In the genomic region with DNA sequence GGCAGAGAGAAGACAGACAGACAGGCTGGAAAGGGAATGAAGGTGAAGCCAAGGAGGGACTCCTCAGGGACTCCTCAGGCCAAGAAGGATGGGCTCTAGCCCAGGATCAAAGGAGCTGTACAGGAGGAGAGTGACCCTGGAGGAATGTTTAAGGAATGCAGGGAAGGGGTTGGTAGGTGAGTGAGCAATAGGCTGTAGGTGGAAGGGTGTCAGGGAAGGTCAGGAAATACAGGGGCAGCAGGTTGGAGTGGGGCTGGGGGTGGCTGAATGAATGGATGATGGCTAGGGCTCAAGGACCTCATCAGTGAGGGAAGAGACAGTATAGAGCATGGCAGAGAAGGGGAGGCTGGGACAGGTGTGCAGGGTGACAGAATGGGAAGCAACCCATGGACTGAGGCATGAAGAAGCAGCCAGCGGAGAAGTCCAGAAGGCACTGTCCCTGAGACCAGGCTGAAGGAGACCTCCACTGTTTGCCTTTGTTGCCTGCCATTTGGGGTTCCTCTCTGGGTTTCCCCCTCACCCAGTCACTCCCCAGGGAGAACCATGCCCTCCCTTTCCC, we compare ENCODE assay signal across 12 cellular contexts. TPM values are rescaled to one million over a fixed set of nuclear protein-coding genes. Genes with fewer than 3 reads are reported as not detected.
DNase-seq lines count a peak whose midpoint lies in the region; ATAC-seq, FAIRE-seq and TF ChIP-seq lines count a peak whose summit lies in the region.
"Had no signal": no experiment of that assay in that cellular context is flagged by ENCODE, and none has a peak within 500 bp of the region (broad histone marks: within the 10 kb centered on the region; RNA-seq: fewer than 3 reads in every experiment).

No MANE protein-coding gene starts in this region.

- H3K36me3 Mint-ChIP-seq in GM23338 (ENCODE audit: low read depth) (peaks cover 58% of the 10 kb centered on the region), mesothelial cell of epicardium (peaks cover 23% of the 10 kb centered on the region)

- no peak overlapping the region for H3K9ac ChIP-seq in GM12878 (ENCODE audit: control insufficient read depth, insufficient read depth, low read length)

- TF ChIP-seq EP300 in GM12878 (IDR thresholded peaks at IDR 0.05; ENCODE audit: borderline replicate concordance in 1 of 2, control insufficient read depth in 1 of 2, low read depth in 2 of 2, low read length in 2 of 2) = no peak

- peaks cover 54% of the 10 kb centered on the region for H3K4me1 Mint-ChIP-seq in GM23338
- peaks cover 54% of the 10 kb centered on the region for H3K4me1 Mint-ChIP-seq in mesothelial cell of epicardium

- RAD21 ChIA-PET in GM12878 (lab: Charles Lee; ENCODE audit: unreplicated experiment) = interaction anchor here (0.6 kb wide), 1 partner anchor 251 kb away, joined by 5 read pairs; no protein-coding TSS in a partner anchor

- CTCF ChIA-PET in A673 (lab: Charles Lee) (no interaction called here), GM12878 (lab: Yijun Ruan, JAX) (no interaction called here)

- POLR2A ChIA-PET in A673 (lab: Charles Lee; ENCODE audit: low non-redundant PET) (interaction anchor here (0.6 kb wide), 1 partner anchor 138 kb away, joined by 3 read pairs; no protein-coding TSS in a partner anchor), GM12878 (lab: Charles Lee) (no interaction called here)

- peaks cover 23% of the 10 kb centered on the region; the same call in 1 of the 2 replicates for H3F3A ChIP-seq in GM23338 (replicated peaks; ENCODE audit: low read depth)

- TF ChIP-seq POLR2A in GM12878 (IDR thresholded peaks at IDR 0.05; ENCODE audit: low read depth, low read length) = no peak

- H3K4me3 Mint-ChIP-seq in GM23338 (peak overlapping the region; percentile 80), mesothelial cell of epicardium (peak overlapping the region; percentile 21)

- in situ Hi-C loops in GM12878 (cut with MboI) = no loop called here

- FAIRE-seq in GM12878 (lab: Jason Lieb, UNC) = no peak

- H3K9me3 Mint-ChIP-seq in GM23338 = no peaks in the 10 kb centered on the region
- H3K9me3 Mint-ChIP-seq in mesothelial cell of epicardium = no peaks in the 10 kb centered on the region

- H3K9me2 ChIP-seq in GM23338 (ENCODE audit: insufficient read depth) = no peaks in the 10 kb centered on the region

- H2AFZ ChIP-seq in GM23338 = no peak overlapping the region
- H2AFZ ChIP-seq in GM12878 (ENCODE audit: control insufficient read depth, low read depth, low read length) = no peak overlapping the region

- no peak overlapping the region for H3K4me3 ChIP-seq in A673 (ENCODE audit: low read depth, low read length, poor library complexity, severe bottlenecking)
- peak overlapping the region; percentile 64 for H3K4me3 ChIP-seq in GM23338
- no peak overlapping the region for H3K4me3 ChIP-seq in GM12878
- H3K4me3 ChIP-seq: suprapubic skin had no signal

- H3K4me1 ChIP-seq in A673 (ENCODE audit: insufficient read depth, low read length, poor library complexity, severe bottlenecking) = peaks cover 53% of the 10 kb centered on the region
- peaks cover 54% of the 10 kb centered on the region for H3K4me1 ChIP-seq in GM23338 (ENCODE audit: insufficient read depth)
- peaks cover 43% of the 10 kb centered on the region for H3K4me1 ChIP-seq in GM12878 (ENCODE audit: control insufficient read depth, insufficient read depth, low read length)

- H3K27ac Mint-ChIP-seq in GM23338 (peak overlapping the region; percentile 90), mesothelial cell of epicardium (peak overlapping the region; percentile 75)

- intact Hi-C loops in A673 (cut with micrococcal nuclease; ENCODE audit: unreplicated experiment) (no loop called here), GM12878 (cut with micrococcal nuclease; ENCODE audit: unreplicated experiment) (no loop called here), posterior cingulate gyrus (cut with DNase I) (no loop called here)

- no peaks in the 10 kb centered on the region for H3K27me3 ChIP-seq in A673 (replicated peaks; ENCODE audit: insufficient read depth, low read depth, low read length, poor library complexity)
- no peaks in the 10 kb centered on the region for H3K27me3 ChIP-seq in GM23338 (ENCODE audit: insufficient read depth)
- H3K27me3 ChIP-seq in GM12878 (replicated peaks in 1 of 2; ENCODE audit: control insufficient read depth in 2 of 2, insufficient read depth in 2 of 2, low read length in 1 of 2) = no peaks in the 10 kb centered on the region
- H3K27me3 ChIP-seq: suprapubic skin had no signal

- H3K79me2 ChIP-seq in GM23338 (replicated peaks; ENCODE audit: insufficient read depth) (peaks cover 66% of the 10 kb centered on the region), GM12878 (ENCODE audit: control insufficient read depth, insufficient read depth, low read length) (peaks cover 6% of the 10 kb centered on the region)

- H4K20me1 ChIP-seq in GM23338 (replicated peaks; ENCODE audit: insufficient read depth) = no peaks in the 10 kb centered on the region; the same call in 1 of the 2 replicates
- no peaks in the 10 kb centered on the region for H4K20me1 ChIP-seq in GM12878 (ENCODE audit: control insufficient read depth, insufficient read depth)

- H3K36me3 ChIP-seq in A673 (ENCODE audit: insufficient read depth, low read length, poor library complexity, severe bottlenecking) = peaks cover 32% of the 10 kb centered on the region
- peaks cover 30% of the 10 kb centered on the region for H3K36me3 ChIP-seq in GM23338 (ENCODE audit: insufficient read depth)
- H3K36me3 ChIP-seq in GM12878 (ENCODE audit: control insufficient read depth in 2 of 2, insufficient read depth in 2 of 2, low read length in 1 of 2) = peaks cover 0 to 3% of the 10 kb centered on the region in 2 experiments; a peak in 2 of 4 replicates

- WGBS in GM12878 (ENCODE audit: insufficient coverage, insufficient replicate concordance, low lambda C conversion rate, missing lambda C conversion rate) = 100% methylated on average over 1 of the region's 1 CpG

- no TSS peak for BruUV-seq in A673 (replicated peaks; lab: Mats Ljungman, UMichigan)
- BruUV-seq in GM12878 (replicated peaks; lab: Mats Ljungman, UMichigan) = TSS peak; percentile 54

- DNase-seq in A673 (ENCODE audit: low spot score) = no peak
- peak; percentile 73 for DNase-seq in GM23338 (ENCODE audit: low spot score)
- DNase-seq in GM12878 (ENCODE audit: low read depth, low spot score) = no peak
- no peak for DNase-seq in mesothelial cell of epicardium (ENCODE audit: low spot score in 2 of 2, unreplicated experiment in 2 of 2)
- DNase-seq in A172 (ENCODE audit: low spot score) = no peak
- no peak for DNase-seq in posterior cingulate gyrus
- DNase-seq: amniotic stem cell, NCI-H1694 treated with DMSO at 0.1 percent for 48 hours had no signal

- peak; percentile 30 for ATAC-seq in GM23338
- ATAC-seq in GM12878 = no peak
- ATAC-seq in GM18519 (IDR thresholded peaks at IDR 0.05; ENCODE audit: low FRiP score, unreplicated experiment) = no peak
- no peak for ATAC-seq in HG02678 (IDR thresholded peaks at IDR 0.05; ENCODE audit: unreplicated experiment)

- TF ChIP-seq RAD21 in GM12878 (IDR thresholded peaks at IDR 0.05; ENCODE audit: insufficient read depth, low read depth, low read length) = no peak

- SMC1A ChIA-PET in GM12878 (lab: Charles Lee; ENCODE audit: uncharacterized antibody, unreplicated experiment) = interaction anchor here (1.6 kb wide), 1 partner anchor 21 kb away, joined by 3 read pairs; a partner anchor contains a TSS

- peak overlapping the region; percentile 75 for H3K27ac ChIP-seq in A673 (ENCODE audit: low read depth, low read length, poor library complexity, severe bottlenecking)
- peak overlapping the region; percentile 100 for H3K27ac ChIP-seq in GM23338 (ENCODE audit: low read depth)
- H3K27ac ChIP-seq in GM12878 (ENCODE audit: control insufficient read depth, insufficient read depth) = no peak overlapping the region
- H3K27ac ChIP-seq: suprapubic skin, VCaP had no signal

- H3K27me3 Mint-ChIP-seq in GM23338 (ENCODE audit: insufficient read depth, low read depth, poor library complexity) (peaks cover 24% of the 10 kb centered on the region), mesothelial cell of epicardium (ENCODE audit: low read depth) (no peaks in the 10 kb centered on the region)

- H3K9me3 ChIP-seq in A673 (ENCODE audit: low read depth, low read length, poor library complexity, severe bottlenecking) (no peaks in the 10 kb centered on the region), GM12878 (replicated peaks; ENCODE audit: control insufficient read depth, insufficient read depth, low read length) (no peaks in the 10 kb centered on the region)
- H3K9me3 ChIP-seq: suprapubic skin had no signal

- TF ChIP-seq CTCF in A673 (conservative IDR thresholded peaks at IDR 0.05; ENCODE audit: low read depth, low read length) = no peak
- no peak for TF ChIP-seq CTCF in GM23338 (conservative IDR thresholded peaks at IDR 0.05; ENCODE audit: low read depth in 2 of 2)
- TF ChIP-seq CTCF in GM12878 (IDR thresholded peaks at IDR 0.05 in 2 of 3, conservative IDR thresholded peaks at IDR 0.05 in 1 of 3; ENCODE audit: control insufficient read depth in 2 of 3, extremely low read depth in 1 of 3, insufficient read depth in 1 of 3, low read depth in 3 of 3, low read length in 3 of 3) = no peak
- TF ChIP-seq CTCF in mesothelial cell of epicardium (IDR thresholded peaks at IDR 0.05; ENCODE audit: unreplicated experiment) = no peak

- H3K4me2 ChIP-seq in GM23338 = peak overlapping the region; percentile 90
- H3K4me2 ChIP-seq in GM12878 (ENCODE audit: control insufficient read depth, insufficient read depth) = peak overlapping the region; percentile 93; the same call in 1 of the 2 replicates

RNA-seq across cellular contexts. Expression of a gene that starts 13.2 kb away (rescaled TPM):
- total RNA-seq in A673 (2021) = 77.6 and 78.5 TPM in 2 replicates
- 36.9 and 45.0 TPM in 2 replicates for total RNA-seq in GM23338 (2014; rRNA removed; shearing (Covaris generic))
- polyA plus RNA-seq in GM23338 (2016; fragmentation: Nextera tagmentation; extraction: Ambion mirVana) = 12.9 and 13.9 TPM in 2 replicates
- 14.4 and 18.4 TPM in 2 replicates for total RNA-seq in GM12878 (2013; cell fraction: nucleolus; rRNA removed)
- 1.2 and 1.5 TPM in 2 replicates for total RNA-seq in GM12878 (2014; rRNA removed)
- 0.85 and 0.88 TPM in 2 replicates for total RNA-seq in GM12878 (2014; rRNA removed; fragmentation: Illumina TruSeq; extraction: Trizol)
- 5.7 and 9.2 TPM in 2 replicates for total RNA-seq in GM12878 (2021)
- polyA plus RNA-seq in GM12878 (2011; ENCODE audit: low read depth) = 3.3 TPM
- 2.2 and 3.9 TPM in 2 replicates for polyA plus RNA-seq in GM12878 (2011; rRNA removed)
- polyA plus RNA-seq in GM12878 (2011; cell fraction: cytosol; rRNA removed) = 2.7 and 3.4 TPM in 2 replicates
- polyA plus RNA-seq in GM12878 (2011; cell fraction: nucleus; rRNA removed) = 60.1 and 82.9 TPM in 2 replicates
- 8.3 and 9.0 TPM in 2 replicates for polyA plus RNA-seq in GM12878 (2012)
- 3.1 and 5.7 TPM in 2 replicates for polyA plus RNA-seq in GM12878 (2014; fragmentation: Illumina TruSeq; extraction: Trizol)
- polyA plus RNA-seq in GM12878 (2014; fragmentation: Nextera tagmentation; extraction: Ambion mirVana) = under 1 TPM; 0.05 to 0.14 TPM
- 6.4 and 9.0 TPM in 2 replicates for polyA plus RNA-seq in GM12878 (2014; rRNA removed)
- under 1 TPM; 0.62 to 0.73 TPM for polyA plus RNA-seq in GM12878 (2016; fragmentation: Nextera tagmentation; extraction: Ambion mirVana)
- polyA minus RNA-seq in GM12878 (2011; rRNA and poly(A)+ RNA removed) = 2.5 and 3.1 TPM in 2 replicates
- 1.1 and 2.8 TPM in 2 replicates for polyA minus RNA-seq in GM12878 (2011; cell fraction: cytosol; rRNA and poly(A)+ RNA removed)
- 8.1 and 12.2 TPM in 2 replicates for polyA minus RNA-seq in GM12878 (2011; cell fraction: nucleus; rRNA and poly(A)+ RNA removed)
- 57.7 to 66.1 TPM (median 65.1 TPM) in 3 replicates for total RNA-seq in mesothelial cell of epicardium
- 1.8 and 2.5 TPM in 2 replicates for total RNA-seq in A172 (2014; rRNA removed; shearing (Covaris generic))

RNA-seq across cellular contexts. Expression of a gene that starts 15.2 kb away (rescaled TPM):
- total RNA-seq in A673 (2021) = 221 and 223 TPM in 2 replicates
- 193 and 207 TPM in 2 replicates for total RNA-seq in GM23338 (2014; rRNA removed; shearing (Covaris generic))
- polyA plus RNA-seq in GM23338 (2016; fragmentation: Nextera tagmentation; extraction: Ambion mirVana) = 421 and 426 TPM in 2 replicates
- total RNA-seq in GM12878 (2013; cell fraction: nucleolus; rRNA removed) = 31.1 and 35.5 TPM in 2 replicates
- total RNA-seq in GM12878 (2014; rRNA removed) = 201 and 217 TPM in 2 replicates
- total RNA-seq in GM12878 (2014; rRNA removed; fragmentation: Illumina TruSeq; extraction: Trizol) = 107 and 118 TPM in 2 replicates
- 165 and 173 TPM in 2 replicates for total RNA-seq in GM12878 (2021)
- 161 TPM for polyA plus RNA-seq in GM12878 (2011; ENCODE audit: low read depth)
- 95.6 and 137 TPM in 2 replicates for polyA plus RNA-seq in GM12878 (2011; rRNA removed)
- 225 and 263 TPM in 2 replicates for polyA plus RNA-seq in GM12878 (2011; cell fraction: cytosol; rRNA removed)
- polyA plus RNA-seq in GM12878 (2011; cell fraction: nucleus; rRNA removed) = 202 and 257 TPM in 2 replicates
- polyA plus RNA-seq in GM12878 (2012) = 320 and 324 TPM in 2 replicates
- polyA plus RNA-seq in GM12878 (2014; fragmentation: Illumina TruSeq; extraction: Trizol) = 62.2 and 102 TPM in 2 replicates
- 100 to 1,000 TPM; 268 to 293 TPM for polyA plus RNA-seq in GM12878 (2014; fragmentation: Nextera tagmentation; extraction: Ambion mirVana)
- polyA plus RNA-seq in GM12878 (2014; rRNA removed) = 178 and 203 TPM in 2 replicates
- polyA plus RNA-seq in GM12878 (2016; fragmentation: Nextera tagmentation; extraction: Ambion mirVana) = 100 to 1,000 TPM; 220 to 226 TPM
- polyA minus RNA-seq in GM12878 (2011; rRNA and poly(A)+ RNA removed) = 110 and 116 TPM in 2 replicates
- polyA minus RNA-seq in GM12878 (2011; cell fraction: cytosol; rRNA and poly(A)+ RNA removed) = 47.1 and 60.9 TPM in 2 replicates
- 50.9 and 62.4 TPM in 2 replicates for polyA minus RNA-seq in GM12878 (2011; cell fraction: nucleus; rRNA and poly(A)+ RNA removed)
- total RNA-seq in mesothelial cell of epicardium = 238 to 239 TPM (median 239 TPM) in 3 replicates
- total RNA-seq in A172 (2014; rRNA removed; shearing (Covaris generic)) = 298 and 347 TPM in 2 replicates

RNA-seq across cellular contexts. Expression of a gene that starts 21.3 kb away (rescaled TPM):
- 14.6 and 16.9 TPM in 2 replicates for total RNA-seq in A673 (2021)
- 17.9 and 25.2 TPM in 2 replicates for total RNA-seq in GM23338 (2014; rRNA removed; shearing (Covaris generic))
- 13.5 and 13.6 TPM in 2 replicates for polyA plus RNA-seq in GM23338 (2016; fragmentation: Nextera tagmentation; extraction: Ambion mirVana)
- 5.1 and 5.5 TPM in 2 replicates for total RNA-seq in GM12878 (2013; cell fraction: nucleolus; rRNA removed)
- total RNA-seq in GM12878 (2014; rRNA removed) = 5.2 and 6.6 TPM in 2 replicates
- total RNA-seq in GM12878 (2014; rRNA removed; fragmentation: Illumina TruSeq; extraction: Trizol) = 6.0 and 6.7 TPM in 2 replicates
- 9.2 and 10.4 TPM in 2 replicates for total RNA-seq in GM12878 (2021)
- 4.1 TPM for polyA plus RNA-seq in GM12878 (2011; ENCODE audit: low read depth)
- polyA plus RNA-seq in GM12878 (2011; rRNA removed) = 5.3 and 7.2 TPM in 2 replicates
- 6.0 and 6.9 TPM in 2 replicates for polyA plus RNA-seq in GM12878 (2011; cell fraction: cytosol; rRNA removed)
- 13.4 and 16.9 TPM in 2 replicates for polyA plus RNA-seq in GM12878 (2011; cell fraction: nucleus; rRNA removed)
- 5.6 and 6.3 TPM in 2 replicates for polyA plus RNA-seq in GM12878 (2012)
- 9.8 and 10.3 TPM in 2 replicates for polyA plus RNA-seq in GM12878 (2014; fragmentation: Illumina TruSeq; extraction: Trizol)
- polyA plus RNA-seq in GM12878 (2014; fragmentation: Nextera tagmentation; extraction: Ambion mirVana) = 1 to 10 TPM; 1.5 to 2.6 TPM
- 6.7 and 7.3 TPM in 2 replicates for polyA plus RNA-seq in GM12878 (2014; rRNA removed)
- 10 to 100 TPM; 12.1 to 12.7 TPM for polyA plus RNA-seq in GM12878 (2016; fragmentation: Nextera tagmentation; extraction: Ambion mirVana)
- polyA minus RNA-seq in GM12878 (2011; rRNA and poly(A)+ RNA removed) = 9.1 and 9.2 TPM in 2 replicates
- polyA minus RNA-seq in GM12878 (2011; cell fraction: cytosol; rRNA and poly(A)+ RNA removed) = 3.6 and 4.2 TPM in 2 replicates
- polyA minus RNA-seq in GM12878 (2011; cell fraction: nucleus; rRNA and poly(A)+ RNA removed) = 4.5 and 6.2 TPM in 2 replicates
- 9.6 to 10.2 TPM (median 10.0 TPM) in 3 replicates for total RNA-seq in mesothelial cell of epicardium
- 5.3 and 7.4 TPM in 2 replicates for total RNA-seq in A172 (2014; rRNA removed; shearing (Covaris generic))

RNA-seq across cellular contexts. Expression of a gene that starts 22.3 kb away (rescaled TPM):
- total RNA-seq in A673 (2021) = 53.5 and 56.1 TPM in 2 replicates
- total RNA-seq in GM23338 (2014; rRNA removed; shearing (Covaris generic)) = 33.2 and 46.7 TPM in 2 replicates
- 29.4 and 31.4 TPM in 2 replicates for polyA plus RNA-seq in GM23338 (2016; fragmentation: Nextera tagmentation; extraction: Ambion mirVana)
- 22.1 and 23.7 TPM in 2 replicates for total RNA-seq in GM12878 (2013; cell fraction: nucleolus; rRNA removed)
- total RNA-seq in GM12878 (2014; rRNA removed) = 6.5 and 6.8 TPM in 2 replicates
- total RNA-seq in GM12878 (2014; rRNA removed; fragmentation: Illumina TruSeq; extraction: Trizol) = 5.5 and 6.5 TPM in 2 replicates
- total RNA-seq in GM12878 (2021) = 13.5 and 14.5 TPM in 2 replicates
- polyA plus RNA-seq in GM12878 (2011; ENCODE audit: low read depth) = 17.4 TPM
- polyA plus RNA-seq in GM12878 (2011; rRNA removed) = 11.8 and 17.8 TPM in 2 replicates
- polyA plus RNA-seq in GM12878 (2011; cell fraction: cytosol; rRNA removed) = 20.1 and 23.2 TPM in 2 replicates
- 143 and 159 TPM in 2 replicates for polyA plus RNA-seq in GM12878 (2011; cell fraction: nucleus; rRNA removed)
- 32.7 and 39.8 TPM in 2 replicates for polyA plus RNA-seq in GM12878 (2012)
- polyA plus RNA-seq in GM12878 (2014; fragmentation: Illumina TruSeq; extraction: Trizol) = 5.9 and 10.3 TPM in 2 replicates
- polyA plus RNA-seq in GM12878 (2014; fragmentation: Nextera tagmentation; extraction: Ambion mirVana) = 1 to 10 TPM; 1.3 to 2.2 TPM
- polyA plus RNA-seq in GM12878 (2014; rRNA removed) = 17.3 and 21.4 TPM in 2 replicates
- 1 to 10 TPM; 3.1 to 3.5 TPM for polyA plus RNA-seq in GM12878 (2016; fragmentation: Nextera tagmentation; extraction: Ambion mirVana)
- polyA minus RNA-seq in GM12878 (2011; rRNA and poly(A)+ RNA removed) = 16.9 and 18.6 TPM in 2 replicates
- polyA minus RNA-seq in GM12878 (2011; cell fraction: cytosol; rRNA and poly(A)+ RNA removed) = 5.0 and 6.8 TPM in 2 replicates
- 15.6 and 16.6 TPM in 2 replicates for polyA minus RNA-seq in GM12878 (2011; cell fraction: nucleus; rRNA and poly(A)+ RNA removed)
- 61.0 to 63.6 TPM (median 63.0 TPM) in 3 replicates for total RNA-seq in mesothelial cell of epicardium
- 36.0 and 40.8 TPM in 2 replicates for total RNA-seq in A172 (2014; rRNA removed; shearing (Covaris generic))

RNA-seq across cellular contexts. Expression of a gene that starts 41.5 kb away (rescaled TPM):
- total RNA-seq in A673 (2021) = 123 and 133 TPM in 2 replicates
- 61.7 and 64.4 TPM in 2 replicates for total RNA-seq in GM23338 (2014; rRNA removed; shearing (Covaris generic))
- polyA plus RNA-seq in GM23338 (2016; fragmentation: Nextera tagmentation; extraction: Ambion mirVana) = 10.1 and 10.3 TPM in 2 replicates
- 45.8 and 51.5 TPM in 2 replicates for total RNA-seq in GM12878 (2013; cell fraction: nucleolus; rRNA removed)
- 44.5 and 50.3 TPM in 2 replicates for total RNA-seq in GM12878 (2014; rRNA removed)
- 52.9 and 58.5 TPM in 2 replicates for total RNA-seq in GM12878 (2014; rRNA removed; fragmentation: Illumina TruSeq; extraction: Trizol)
- 69.2 and 80.8 TPM in 2 replicates for total RNA-seq in GM12878 (2021)
- 16.6 TPM for polyA plus RNA-seq in GM12878 (2011; ENCODE audit: low read depth)
- polyA plus RNA-seq in GM12878 (2011; rRNA removed) = 60.6 and 69.3 TPM in 2 replicates
- polyA plus RNA-seq in GM12878 (2011; cell fraction: cytosol; rRNA removed) = 92.5 and 114 TPM in 2 replicates
- polyA plus RNA-seq in GM12878 (2011; cell fraction: nucleus; rRNA removed) = 120 and 185 TPM in 2 replicates
- 33.1 and 39.8 TPM in 2 replicates for polyA plus RNA-seq in GM12878 (2012)
- polyA plus RNA-seq in GM12878 (2014; fragmentation: Illumina TruSeq; extraction: Trizol) = 53.9 and 63.1 TPM in 2 replicates
- polyA plus RNA-seq in GM12878 (2014; fragmentation: Nextera tagmentation; extraction: Ambion mirVana) = 1 to 10 TPM; 1.8 to 2.9 TPM
- 82.6 and 87.4 TPM in 2 replicates for polyA plus RNA-seq in GM12878 (2014; rRNA removed)
- 10 to 100 TPM; 22.6 to 31.0 TPM for polyA plus RNA-seq in GM12878 (2016; fragmentation: Nextera tagmentation; extraction: Ambion mirVana)
- 75.6 and 95.8 TPM in 2 replicates for polyA minus RNA-seq in GM12878 (2011; rRNA and poly(A)+ RNA removed)
- 37.8 and 41.3 TPM in 2 replicates for polyA minus RNA-seq in GM12878 (2011; cell fraction: cytosol; rRNA and poly(A)+ RNA removed)
- 49.3 and 88.3 TPM in 2 replicates for polyA minus RNA-seq in GM12878 (2011; cell fraction: nucleus; rRNA and poly(A)+ RNA removed)
- 30.1 to 31.3 TPM (median 30.3 TPM) in 3 replicates for total RNA-seq in mesothelial cell of epicardium
- 53.2 and 55.6 TPM in 2 replicates for total RNA-seq in A172 (2014; rRNA removed; shearing (Covaris generic))
